In genomic region chr14:69896080-69896479, GRCh38 we compare ENCODE assay signal across 24 cellular contexts. TPM values are rescaled to one million over a fixed set of nuclear protein-coding genes. Genes with fewer than 3 reads are reported as not detected.
"Had no signal": no experiment of that assay in that cellular context is flagged by ENCODE, and none has a peak within 500 bp of the region (broad histone marks: within the 10 kb centered on the region; RNA-seq: fewer than 3 reads in every experiment).

No MANE protein-coding gene starts in this region.

- ATAC-seq: Panc1, PC-3, T-cell had no signal

- H3K27ac ChIP-seq: RWPE1 had no signal

- H3K27ac Mint-ChIP-seq: T-cell had no signal

- H3K36me3 Mint-ChIP-seq: T-cell had no signal

- H3K9me3 ChIP-seq: SK-N-SH had no signal

- H3K9ac ChIP-seq: SK-N-SH had no signal

- H3K4me1 Mint-ChIP-seq: T-cell had no signal

- DNase-seq: KBM-7; NCI-H1092; NCI-H1105 treated with DMSO at 0.1 percent for 48 hours; NCI-H1436; NCI-H187; NCI-H2029; NCI-H2081 treated with DMSO at 0.1 percent for 48 hours; NCI-H2171; NCI-H226; NCI-H446; NCI-H510A; NCI-H524 treated with DMSO at 0.1 percent for 48 hours; NCI-H69; NCI-H774; NK-92 treated with Interleukin-12 subunit alpha and Interleukin-12 subunit beta, amount 100 ng/mL, for 24 hours; PC-3; SHP77; SK-N-SH; SW 1271; T-cell had no signal

- H3K9me2 ChIP-seq: SK-N-SH had no signal

- H3K4me2 ChIP-seq: SK-N-SH had no signal

- H3K4me3 Mint-ChIP-seq: T-cell had no signal

RNA-seq across cellular contexts. Expression of gene SMOC1, which starts 16.9 kb away (rescaled TPM):
- total RNA-seq: OCI-LY7, PC-3, SK-MEL-5, T-cell had no signal
- polyA plus RNA-seq: SK-N-SH had no signal
